1 cellular context compared by ENCODE assay signal in the genomic region with DNA sequence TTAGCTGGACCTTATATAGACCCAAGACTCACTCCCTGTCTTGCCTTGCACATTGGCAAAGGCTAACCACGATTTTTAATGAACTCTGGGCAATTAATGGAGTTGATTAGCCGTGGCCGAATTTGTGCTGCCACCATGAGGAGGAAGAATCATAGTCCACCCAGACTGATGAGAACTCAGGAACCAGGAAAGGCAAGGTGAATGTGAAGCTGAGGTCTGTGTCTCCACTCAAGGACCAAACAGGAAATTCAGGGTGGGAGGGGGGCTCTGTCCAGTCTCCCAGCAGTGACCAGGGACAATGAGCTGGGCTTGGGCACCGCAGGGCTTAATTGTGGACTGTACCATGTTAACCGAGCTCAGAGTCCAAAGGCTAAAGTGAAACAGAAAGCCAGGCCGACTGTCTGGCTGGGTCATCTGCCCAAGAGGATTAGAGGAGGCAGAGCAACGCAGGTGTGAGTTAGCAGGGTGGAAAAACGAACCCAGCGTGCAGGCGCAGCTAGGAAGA.
TF ChIP-seq lines count a peak whose summit lies in the region.

No MANE protein-coding gene starts in this region.

TF ChIP-seq in HepG2, 621 proteins besides CTCF, POLR2A, EP300 and RAD21 (continued from another document):
- TF ChIP-seq, protein P1, sequence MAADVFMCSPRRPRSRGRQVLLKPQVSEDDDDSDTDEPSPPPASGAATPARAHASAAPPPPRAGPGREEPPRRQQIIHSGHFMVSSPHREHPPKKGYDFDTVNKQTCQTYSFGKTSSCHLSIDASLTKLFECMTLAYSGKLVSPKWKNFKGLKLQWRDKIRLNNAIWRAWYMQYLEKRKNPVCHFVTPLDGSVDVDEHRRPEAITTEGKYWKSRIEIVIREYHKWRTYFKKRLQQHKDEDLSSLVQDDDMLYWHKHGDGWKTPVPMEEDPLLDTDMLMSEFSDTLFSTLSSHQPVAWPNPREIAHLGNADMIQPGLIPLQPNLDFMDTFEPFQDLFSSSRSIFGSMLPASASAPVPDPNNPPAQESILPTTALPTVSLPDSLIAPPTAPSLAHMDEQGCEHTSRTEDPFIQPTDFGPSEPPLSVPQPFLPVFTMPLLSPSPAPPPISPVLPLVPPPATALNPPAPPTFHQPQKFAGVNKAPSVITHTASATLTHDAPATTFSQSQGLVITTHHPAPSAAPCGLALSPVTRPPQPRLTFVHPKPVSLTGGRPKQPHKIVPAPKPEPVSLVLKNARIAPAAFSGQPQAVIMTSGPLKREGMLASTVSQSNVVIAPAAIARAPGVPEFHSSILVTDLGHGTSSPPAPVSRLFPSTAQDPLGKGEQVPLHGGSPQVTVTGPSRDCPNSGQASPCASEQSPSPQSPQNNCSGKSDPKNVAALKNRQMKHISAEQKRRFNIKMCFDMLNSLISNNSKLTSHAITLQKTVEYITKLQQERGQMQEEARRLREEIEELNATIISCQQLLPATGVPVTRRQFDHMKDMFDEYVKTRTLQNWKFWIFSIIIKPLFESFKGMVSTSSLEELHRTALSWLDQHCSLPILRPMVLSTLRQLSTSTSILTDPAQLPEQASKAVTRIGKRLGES (CRISPR knock-in tag; IDR thresholded peaks at IDR 0.05; ENCODE audit: borderline replicate concordance): no peak
- TF ChIP-seq ZNF768 (CRISPR knock-in tag; IDR thresholded peaks at IDR 0.05): 0 out of 2 replicates have a peak, but pooled peaks have one; percentile 26
- no peak for TF ChIP-seq CHD2 (IDR thresholded peaks at IDR 0.05; ENCODE audit: low read depth, low read length)
- TF ChIP-seq SALL1 (CRISPR knock-in tag; IDR thresholded peaks at IDR 0.05): peak; percentile 69; the same call in 1 of the 2 replicates
- TF ChIP-seq TBX3 (IDR thresholded peaks at IDR 0.05; ENCODE audit: borderline replicate concordance): 0 out of 2 replicates have a peak, but pooled peaks have one; percentile 15
- TF ChIP-seq, protein P2, sequence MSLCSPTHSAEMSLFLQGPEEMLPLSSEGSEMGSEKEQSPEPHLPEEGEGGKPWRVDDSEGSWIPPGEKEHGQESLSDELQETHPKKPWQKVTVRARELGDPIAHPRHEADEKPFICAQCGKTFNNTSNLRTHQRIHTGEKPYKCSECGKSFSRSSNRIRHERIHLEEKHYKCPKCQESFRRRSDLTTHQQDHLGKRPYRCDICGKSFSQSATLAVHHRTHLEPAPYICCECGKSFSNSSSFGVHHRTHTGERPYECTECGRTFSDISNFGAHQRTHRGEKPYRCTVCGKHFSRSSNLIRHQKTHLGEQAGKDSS (CRISPR knock-in tag; IDR thresholded peaks at IDR 0.05; ENCODE audit: borderline replicate concordance, low read depth): 0 out of 2 replicates have a peak, but pooled peaks have one; percentile 7
- peak; percentile 46 for TF ChIP-seq KDM2A (CRISPR knock-in tag; IDR thresholded peaks at IDR 0.05; ENCODE audit: borderline replicate concordance, low read depth)
- TF ChIP-seq ZFP36L2 (CRISPR knock-in tag; IDR thresholded peaks at IDR 0.05): no peak
- TF ChIP-seq ZMYM4 (CRISPR knock-in tag; IDR thresholded peaks at IDR 0.05): no peak
- no peak for TF ChIP-seq HNRNPH1 (optimal IDR thresholded peaks at IDR 0.05; ENCODE audit: low read depth, low read length)
- no peak for TF ChIP-seq NCOA1 (CRISPR knock-in tag; IDR thresholded peaks at IDR 0.05)
- TF ChIP-seq ERF (CRISPR knock-in tag; IDR thresholded peaks at IDR 0.05): 0 out of 2 replicates have a peak, but pooled peaks have one; percentile 16
- TF ChIP-seq HNF4A (CRISPR knock-in tag; IDR thresholded peaks at IDR 0.05): peak; percentile 89
- TF ChIP-seq STAT5B (CRISPR knock-in tag; IDR thresholded peaks at IDR 0.05): no peak
- TF ChIP-seq ZNF546 (CRISPR knock-in tag; conservative IDR thresholded peaks at IDR 0.05): no peak
- no peak for TF ChIP-seq ZNF441 (CRISPR knock-in tag; IDR thresholded peaks at IDR 0.05; ENCODE audit: borderline replicate concordance)
- TF ChIP-seq, protein P3, sequence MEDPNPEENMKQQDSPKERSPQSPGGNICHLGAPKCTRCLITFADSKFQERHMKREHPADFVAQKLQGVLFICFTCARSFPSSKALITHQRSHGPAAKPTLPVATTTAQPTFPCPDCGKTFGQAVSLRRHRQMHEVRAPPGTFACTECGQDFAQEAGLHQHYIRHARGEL (CRISPR knock-in tag; IDR thresholded peaks at IDR 0.05): no peak
- TF ChIP-seq DMTF1 (CRISPR knock-in tag; IDR thresholded peaks at IDR 0.05): no peak
- TF ChIP-seq ATF1 (CRISPR knock-in tag; IDR thresholded peaks at IDR 0.05): no peak
- no peak for TF ChIP-seq SUZ12 (IDR thresholded peaks at IDR 0.05; ENCODE audit: low read depth, low read length)
- no peak for TF ChIP-seq TP53 (CRISPR knock-in tag; conservative IDR thresholded peaks at IDR 0.05)
- 0 out of 2 replicates have a peak, but pooled peaks have one; percentile 26 for TF ChIP-seq RXRA (CRISPR knock-in tag; IDR thresholded peaks at IDR 0.05)
- TF ChIP-seq CENPT (CRISPR knock-in tag; IDR thresholded peaks at IDR 0.05; ENCODE audit: low read depth): no peak
- 0 out of 2 replicates have a peak, but pooled peaks have one; percentile 45 for TF ChIP-seq ISL2 (CRISPR knock-in tag; IDR thresholded peaks at IDR 0.05)
- TF ChIP-seq PHF20 (CRISPR knock-in tag; IDR thresholded peaks at IDR 0.05): no peak
- TF ChIP-seq ZNF672 (CRISPR knock-in tag; IDR thresholded peaks at IDR 0.05): no peak
- no peak for TF ChIP-seq KLF6 (CRISPR knock-in tag; IDR thresholded peaks at IDR 0.05)
- 0 out of 2 replicates have a peak, but pooled peaks have one; percentile 18 for TF ChIP-seq RXRB (CRISPR knock-in tag; IDR thresholded peaks at IDR 0.05; ENCODE audit: borderline replicate concordance)
- peak; percentile 66; the same call in 1 of the 2 replicates for TF ChIP-seq PATZ1 (CRISPR knock-in tag; IDR thresholded peaks at IDR 0.05)
- peak; percentile 97 for TF ChIP-seq IRF2 (CRISPR knock-in tag; IDR thresholded peaks at IDR 0.05)
- TF ChIP-seq TERF1 (CRISPR knock-in tag; IDR thresholded peaks at IDR 0.05): no peak
- TF ChIP-seq GATAD2A (CRISPR knock-in tag; IDR thresholded peaks at IDR 0.05): peak; percentile 22; the same call in 1 of the 2 replicates
- TF ChIP-seq ZSCAN21 (CRISPR knock-in tag; IDR thresholded peaks at IDR 0.05; ENCODE audit: borderline replicate concordance): peak; percentile 29; the same call in 1 of the 2 replicates
- TF ChIP-seq HDAC1 (CRISPR knock-in tag; IDR thresholded peaks at IDR 0.05): peak; percentile 55
- no peak for TF ChIP-seq ZNF354B (CRISPR knock-in tag; IDR thresholded peaks at IDR 0.05)
- no peak for TF ChIP-seq TARDBP (CRISPR knock-in tag; IDR thresholded peaks at IDR 0.05)
- no peak for TF ChIP-seq FOXP1 (IDR thresholded peaks at IDR 0.05)
- TF ChIP-seq FOXP1 (CRISPR knock-in tag; IDR thresholded peaks at IDR 0.05): no peak
- peak; percentile 69; the same call in 1 of the 2 replicates for TF ChIP-seq ZNF343 (CRISPR knock-in tag; IDR thresholded peaks at IDR 0.05)
